In the genomic region with DNA sequence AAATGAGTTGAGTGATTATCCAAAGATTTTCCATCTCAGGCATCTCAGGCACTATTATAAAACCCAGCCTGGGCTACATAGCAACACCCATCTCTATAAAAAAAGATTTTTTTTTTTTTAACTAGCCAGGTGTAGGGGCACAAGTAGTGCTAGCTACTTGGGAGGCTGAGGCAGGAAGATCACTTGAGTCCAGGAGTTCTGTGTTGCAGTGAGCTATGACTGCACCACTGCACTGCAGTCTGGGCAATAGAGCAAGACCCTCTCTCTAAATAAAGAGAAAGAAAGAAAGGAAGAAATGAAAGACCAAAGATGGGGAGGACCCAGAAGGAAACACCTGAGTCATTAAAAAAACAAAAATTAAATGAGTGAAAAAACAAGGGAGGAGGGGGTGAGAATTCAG, we compare ENCODE assay signal across 31 cellular contexts.
"Had no signal": no experiment of that assay in that cellular context is flagged by ENCODE, and none has a peak within 500 bp of the region (broad histone marks: within the 10 kb centered on the region; RNA-seq: fewer than 3 reads in every experiment).

No MANE protein-coding gene starts in this region.

- H3K27me3 ChIP-seq: adrenal gland, ascending aorta, brain microvascular endothelial cell, heart right ventricle, thyroid gland had no signal

- H3K4me1 ChIP-seq: ascending aorta, parathyroid adenoma had no signal

- ATAC-seq: activated CD4-positive, alpha-beta T cell treated with anti-CD3 and anti-CD28 coated beads for 36 hours; activated T-cell treated with anti-CD3 and anti-CD28 coated beads, Interleukin-2, amount 50 U/mL, for 72 hours; esophagus mucosa; heart right ventricle; left cardiac atrium; mucosa of descending colon; sciatic nerve; SK-N-SH treated with all-trans-retinoic acid at 6 μM for 48 hours had no signal

- H3K27ac ChIP-seq: adrenal gland, ascending aorta, brain microvascular endothelial cell, heart right ventricle, parathyroid adenoma, thyroid gland, WERI-Rb-1 had no signal

- H3K4me3 Mint-ChIP-seq: activated CD4-positive, alpha-beta T cell treated with anti-CD3 and anti-CD28 coated beads for 36 hours; activated T-cell treated with anti-CD3 and anti-CD28 coated beads, Interleukin-2, amount 50 U/mL, for 72 hours had no signal

- H3K4me3 ChIP-seq: adrenal gland, ascending aorta, heart right ventricle, mucosa of descending colon, smooth muscle cell, thyroid gland had no signal

- H3K9me3 Mint-ChIP-seq: activated T-cell treated with anti-CD3 and anti-CD28 coated beads, Interleukin-2, amount 50 U/mL, for 72 hours had no signal

- H3K9me3 ChIP-seq: adrenal gland, ascending aorta, heart right ventricle, mucosa of descending colon, thyroid gland had no signal

- H3K9ac ChIP-seq: parathyroid adenoma had no signal

- H3K36me3 ChIP-seq: brain microvascular endothelial cell, thyroid gland had no signal

- H3K27me3 Mint-ChIP-seq: activated CD4-positive, alpha-beta T cell treated with anti-CD3 and anti-CD28 coated beads for 36 hours had no signal

- FAIRE-seq: endothelial cell of umbilical vein, TTC549 had no signal

- DNase-seq: activated CD4-positive, alpha-beta T cell treated with anti-CD3 and anti-CD28 coated beads for 36 hours; activated CD4-positive, alpha-beta T cell treated with anti-CD3 and anti-CD28 coated beads, Interleukin-2, amount 50 U/mL, for 48 hours; activated effector memory CD4-positive, alpha-beta T cell treated with Interleukin-2 at 50 U/mL for 16 hours; activated naive CD4-positive, alpha-beta T cell treated with anti-CD3 and anti-CD28 coated beads, Interleukin-2, amount 50 U/mL, for 16 hours; activated T-cell treated with anti-CD3 and anti-CD28 coated beads, Interleukin-2, amount 50 U/mL, for 72 hours; adrenal gland; brain microvascular endothelial cell; caudate nucleus; dermis blood vessel endothelial cell; effector CD8-positive, alpha-beta T cell; foreskin melanocyte; heart right ventricle; islet precursor cell; left cardiac atrium; mesendoderm; mucosa of descending colon; nucleus accumbens; stimulated activated CD4-positive, alpha-beta T cell treated with anti-CD3 and anti-CD28 coated beads, Interleukin-2, amount 100 ng/mL, for 48 hours; stimulated activated CD8-positive, alpha-beta memory T cell treated with anti-CD3 and anti-CD28 coated beads, Interleukin-4, amount 100 ng/mL, for 48 hours; stimulated activated naive CD4-positive, alpha-beta T cell treated with Interleukin-2 at 50 U/mL for 16 hours; substantia nigra; thyroid gland; WERI-Rb-1 had no signal

- H3K4me2 ChIP-seq: smooth muscle cell had no signal

- H2AFZ ChIP-seq: parathyroid adenoma had no signal
